In the genomic region with DNA sequence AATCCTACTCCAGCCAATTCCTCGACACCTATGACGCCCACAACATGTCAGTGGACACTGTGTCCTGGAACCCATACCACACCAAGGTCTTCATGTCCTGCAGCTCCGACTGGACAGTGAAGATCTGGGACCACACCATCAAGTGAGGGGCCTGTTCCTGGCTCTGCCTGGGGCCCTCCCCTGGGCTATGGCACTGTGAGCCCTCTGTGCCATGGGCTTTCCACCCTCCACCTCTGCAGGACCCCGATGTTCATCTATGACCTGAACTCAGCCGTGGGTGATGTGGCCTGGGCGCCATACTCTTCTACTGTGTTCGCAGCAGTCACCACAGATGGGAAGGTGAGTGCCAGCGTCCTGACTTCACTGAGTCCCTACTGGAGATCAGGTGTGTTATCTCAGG, we compare ENCODE assay signal across 1 cellular context.
TF ChIP-seq lines count a peak whose summit lies in the region.

No MANE protein-coding gene starts in this region.

TF ChIP-seq in H1, 55 proteins besides CTCF, POLR2A, EP300 and RAD21:
- TF ChIP-seq NANOG (IDR thresholded peaks at IDR 0.05; ENCODE audit: insufficient read depth, low read depth, low read length, poor library complexity, severe bottlenecking) = no peak
- TF ChIP-seq SRF (IDR thresholded peaks at IDR 0.05; ENCODE audit: low read depth, low read length) = no peak
- no peak for TF ChIP-seq SIN3A (conservative IDR thresholded peaks at IDR 0.05 in 1 of 2, IDR thresholded peaks at IDR 0.05 in 1 of 2; ENCODE audit: low read depth in 1 of 2, low read length in 2 of 2)
- TF ChIP-seq TEAD4 (IDR thresholded peaks at IDR 0.05; ENCODE audit: low read depth, low read length) = no peak
- no peak for TF ChIP-seq SUZ12 (IDR thresholded peaks at IDR 0.05; ENCODE audit: low read length)
